8 cellular contexts compared by ENCODE assay signal in genomic region chr1:21782868-21783678, GRCh38. TPM values are rescaled to one million over a fixed set of nuclear protein-coding genes. Genes with fewer than 3 reads are reported as not detected.
DNase-seq lines count a peak whose midpoint lies in the region; ATAC-seq lines count a peak whose summit lies in the region.

Gene USP48, minus strand, starts transcription at chr1:21783149. Its CDS starts 192 bp downstream, at chr1:21782957.

- H3K4me1 Mint-ChIP-seq in immature natural killer cell: peaks cover 32 to 39% of the 10 kb centered on the region in 2 donors

- peak within 1 kb of the TSS; percentile 94 to 99 (median 99) for H3K4me3 Mint-ChIP-seq in immature natural killer cell

- ATAC-seq in GM19035 (IDR thresholded peaks at IDR 0.05; ENCODE audit: unreplicated experiment): peak; percentile 71
- ATAC-seq in HG03342 (IDR thresholded peaks at IDR 0.05; ENCODE audit: unreplicated experiment): peak; percentile 65

- no peaks in the 10 kb centered on the region for H3K9me3 Mint-ChIP-seq in immature natural killer cell

- DNase-seq in AG08395 (ENCODE audit: low spot score): peak; percentile 98
- peak; percentile 94 for DNase-seq in NCI-H345 treated with DMSO at 0.1 percent for 48 hours (lab: John Stamatoyannopoulos, UW; ENCODE audit: unreplicated experiment)
- peak; percentile 91 to 96 (median 92) for DNase-seq in activated CD4-positive, CD25-positive, alpha-beta regulatory T cell (lab: John Stamatoyannopoulos, UW)
- peak; percentile 67 to 99 (median 94) for DNase-seq in caudate nucleus (lab: John Stamatoyannopoulos, UW)
- DNase-seq in immature natural killer cell: peak; percentile 97 to 98 (median 98)
- peak; percentile 83 for DNase-seq in smooth muscle cell of the brain vasculature (ENCODE audit: low read depth, low spot score)

- no peaks in the 10 kb centered on the region for H3K36me3 Mint-ChIP-seq in immature natural killer cell

- peaks cover 11 to 20% (median 16%) of the 10 kb centered on the region in 3 donors for H3K27me3 Mint-ChIP-seq in immature natural killer cell (ENCODE audit: low read depth in 3 of 3)

- peak within 1 kb of the TSS; percentile 100 for H3K27ac ChIP-seq in caudate nucleus (ENCODE audit: low read depth, low read length)

- H3K27ac Mint-ChIP-seq in immature natural killer cell: peak within 1 kb of the TSS; percentile 100

RNA-seq across cellular contexts. Expression of gene USP48, which starts in this region (rescaled TPM):
- polyA plus RNA-seq in immature natural killer cell: 10 to 100 TPM; 24.9 to 31.8 (median 26.3) TPM

Comparison
In these comparisons a context has a peak if more than half of its experiments do, and no peak if none do; other contexts are left out.
1. Peak in every context shown above with its lines: DNase-seq, ATAC-seq and H3K27ac ChIP-seq.